Comparison of ENCODE assay signal across 1 cellular context in the genomic region with DNA sequence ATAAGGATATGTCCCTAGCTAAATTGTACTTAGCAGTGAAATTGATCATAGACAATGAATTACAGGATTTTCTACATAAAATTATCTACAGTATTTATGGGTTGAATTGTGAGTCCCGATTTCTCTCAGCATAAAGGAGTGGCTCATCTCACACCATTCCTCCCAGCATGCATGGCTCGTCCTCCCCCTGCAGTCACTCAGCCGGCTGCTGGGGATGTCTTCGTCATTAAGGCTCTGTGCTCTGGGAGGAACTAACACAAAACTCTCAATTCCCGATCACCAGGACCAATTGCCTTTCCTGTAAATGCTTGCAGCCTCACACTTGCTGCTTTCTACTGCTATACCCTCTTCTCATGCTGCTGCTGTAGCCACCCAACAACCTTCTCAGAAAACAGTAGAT.
TF ChIP-seq lines count a peak whose summit lies in the region.

No MANE protein-coding gene starts in this region.

TF ChIP-seq in IMR-90, 13 proteins besides CTCF, POLR2A, EP300 and RAD21:
- TF ChIP-seq RCOR1 (IDR thresholded peaks at IDR 0.05; ENCODE audit: insufficient replicate concordance, low read length) = no peak
- TF ChIP-seq CEBPB (IDR thresholded peaks at IDR 0.05; ENCODE audit: low read depth, low read length) = 0 out of 2 replicates have a peak, but pooled peaks have one; percentile 5
- TF ChIP-seq MXI1 (IDR thresholded peaks at IDR 0.05; ENCODE audit: borderline replicate concordance, low read depth, low read length) = no peak
- no peak for TF ChIP-seq RFX5 (IDR thresholded peaks at IDR 0.05; ENCODE audit: low read depth, low read length)
